In genomic region chr4:151304755-151305154, GRCh38 we compare ENCODE assay signal across 10 cellular contexts.
A peak's percentile ranks its signal among the peaks of the same experiment; 100 is the strongest.
DNase-seq lines count a peak whose midpoint lies in the region; ATAC-seq and TF ChIP-seq lines count a peak whose summit lies in the region.
"Had no signal": no experiment of that assay in that cellular context is flagged by ENCODE, and none has a peak within 500 bp of the region (broad histone marks: within the 10 kb centered on the region; RNA-seq: fewer than 3 reads in every experiment).

No MANE protein-coding gene starts in this region.

- ATAC-seq in GM19452 (IDR thresholded peaks at IDR 0.05; ENCODE audit: unreplicated experiment) (peak; percentile 84), HG03108 (IDR thresholded peaks at IDR 0.05; ENCODE audit: unreplicated experiment) (peak; percentile 72)
- ATAC-seq: Panc1 had no signal

- TF ChIP-seq CTCF in astrocyte of the spinal cord (IDR thresholded peaks at IDR 0.05; ENCODE audit: low read depth, low read length): no peak

- DNase-seq in DMS 273 treated with DMSO at 0.1 percent for 48 hours (lab: John Stamatoyannopoulos, UW): peak; percentile 28
- DNase-seq in astrocyte of the spinal cord (ENCODE audit: low read depth, low spot score): peak; percentile 21
- DNase-seq in inferior parietal cortex (ENCODE audit: extremely low spot score): no peak
- no peak for DNase-seq in NK-92 treated with Interleukin-12 subunit alpha and Interleukin-12 subunit beta, amount 100 ng/mL, for 24 hours (lab: John Stamatoyannopoulos, UW)
- no peak for DNase-seq in NOMO-1 treated with DMSO at 0.1 percent for 48 hours (lab: John Stamatoyannopoulos, UW; ENCODE audit: unreplicated experiment)
- no peak for DNase-seq in NCI-H774 (lab: John Stamatoyannopoulos, UW)
- DNase-seq: stimulated activated CD4-positive, alpha-beta T cell treated with anti-CD3 and anti-CD28 coated beads, Interleukin-4, amount 100 ng/mL, for 1 hour had no signal

- in situ Hi-C loops in astrocyte of the spinal cord (cut with HindIII; ENCODE audit: low sequenced_read_pairs): no loop called here

- no peak overlapping the region for H3K4me3 ChIP-seq in astrocyte of the spinal cord (ENCODE audit: low read depth, low read length)

Comparison
In these comparisons a context has a peak if more than half of its experiments do, and no peak if none do; other contexts are left out.
1. DNase-seq: peak in DMS 273 treated with DMSO at 0.1 percent for 48 hours (single experiment) and astrocyte of the spinal cord (single experiment); none in inferior parietal cortex (single experiment), NK-92 treated with Interleukin-12 subunit alpha and Interleukin-12 subunit beta, amount 100 ng/mL, for 24 hours (single experiment), NOMO-1 treated with DMSO at 0.1 percent for 48 hours (single experiment) and NCI-H774 (single experiment).